17 cellular contexts compared by ENCODE assay signal in genomic region chr1:238232036-238232744, GRCh38.
"Had no signal": no experiment of that assay in that cellular context is flagged by ENCODE, and none has a peak within 500 bp of the region (broad histone marks: within the 10 kb centered on the region; RNA-seq: fewer than 3 reads in every experiment).

No MANE protein-coding gene starts in this region.

- ATAC-seq: activated CD8-positive, alpha-beta T cell treated with anti-CD3 and anti-CD28 coated beads, Interleukin-2, amount 10 ng/mL, durations not matched to agents 7 days and 5 days; activated T-cell treated with anti-CD3 and anti-CD28 coated beads, Interleukin-2, amount 50 U/mL, for 72 hours; gastrocnemius medialis; heart right ventricle; left colon; lower lobe of right lung; stimulated activated memory B cell treated with anti-CD40 and anti-IgM and Interleukin-4, amounts not matched to agents 10 μg/mL and 1 μg/mL and 100 μg/mL, for 72 hours had no signal

- DNase-seq: activated B cell treated with CpG ODN at 0.5 μM for 24 hours; activated CD4-positive, alpha-beta T cell treated with anti-CD3 and anti-CD28 coated beads for 48 hours; activated CD8-positive, alpha-beta memory T cell treated with anti-CD3 and anti-CD28 coated beads, Interleukin-2, amount 50 U/mL, for 4 hours; activated CD8-positive, alpha-beta T cell treated with anti-CD3 and anti-CD28 coated beads, Interleukin-2, amount 10 ng/mL, durations not matched to agents 7 days and 5 days; activated naive CD8-positive, alpha-beta T cell treated with anti-CD3 and anti-CD28 coated beads, Interleukin-2, amount 10 ng/mL, durations not matched to agents 7 days and 5 days; activated T-cell treated with anti-CD3 and anti-CD28 coated beads, Interleukin-2, amount 50 U/mL, for 72 hours; brain microvascular endothelial cell; endodermal cell; gastrocnemius medialis; heart right ventricle; left colon; lower lobe of right lung; naive B cell; T-helper 2 cell had no signal

- H3K27ac ChIP-seq: brain microvascular endothelial cell, gastrocnemius medialis, heart right ventricle, lower lobe of right lung, pancreas, tibial nerve had no signal

- H3K36me3 ChIP-seq: brain microvascular endothelial cell, gastrocnemius medialis, heart right ventricle, lower lobe of right lung, pancreas, tibial nerve had no signal

- H3K4me3 ChIP-seq: gastrocnemius medialis, heart right ventricle, lower lobe of right lung, pancreas, tibial nerve had no signal

- H3K4me1 ChIP-seq: gastrocnemius medialis, heart right ventricle, lower lobe of right lung, pancreas, tibial nerve had no signal

- H3K27me3 ChIP-seq: brain microvascular endothelial cell, gastrocnemius medialis, heart right ventricle, pancreas, tibial nerve had no signal

- H3K9me3 ChIP-seq: gastrocnemius medialis, lower lobe of right lung, pancreas had no signal
